Comparison of ENCODE assay signal across 23 cellular contexts in the genomic region with DNA sequence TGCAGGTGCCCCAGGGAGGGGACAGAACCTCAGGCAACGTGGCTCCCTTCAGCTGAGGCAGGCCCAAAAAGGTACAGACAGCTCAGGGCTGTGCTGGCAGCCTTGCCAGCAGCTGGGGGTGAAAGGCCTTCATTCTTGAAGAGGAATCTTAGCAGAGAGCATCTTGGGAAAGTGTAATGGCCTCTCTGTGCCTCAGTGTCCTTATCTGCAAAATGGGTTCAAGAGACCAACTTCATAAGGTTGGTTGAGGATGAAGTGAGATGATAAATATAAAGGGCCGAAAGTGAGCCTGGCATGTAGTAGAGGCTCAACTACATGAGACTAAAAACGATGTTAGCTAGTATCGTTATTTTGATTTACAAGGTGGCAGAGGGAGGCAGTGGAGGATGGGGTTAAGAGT. TPM values are rescaled to one million over a fixed set of nuclear protein-coding genes. Genes with fewer than 3 reads are reported as not detected.
A peak's percentile ranks its signal among the peaks of the same experiment; 100 is the strongest.
DNase-seq lines count a peak whose midpoint lies in the region; ATAC-seq, FAIRE-seq and TF ChIP-seq lines count a peak whose summit lies in the region.
"Had no signal": no experiment of that assay in that cellular context is flagged by ENCODE, and none has a peak within 500 bp of the region (broad histone marks: within the 10 kb centered on the region; RNA-seq: fewer than 3 reads in every experiment).

No MANE protein-coding gene starts in this region.

- no peak for ATAC-seq in HepG2
- ATAC-seq in right lobe of liver, result no peak
- no peak for ATAC-seq in K562
- no peak for ATAC-seq in T-cell (replicated peaks in 1 of 4)
- ATAC-seq: A549; CD8-positive, alpha-beta T cell had no signal

- TF ChIP-seq EP300 in HepG2 (IDR thresholded peaks at IDR 0.05; ENCODE audit: low read depth in 2 of 2, low read length in 2 of 2) (no peak), HepG2 (CRISPR knock-in tag; IDR thresholded peaks at IDR 0.05; ENCODE audit: borderline replicate concordance) (no peak), K562 (IDR thresholded peaks at IDR 0.05; ENCODE audit: low read length) (no peak)

- TF ChIP-seq POLR2A in HepG2 (IDR thresholded peaks at IDR 0.05; ENCODE audit: insufficient read depth in 1 of 2, low read depth in 2 of 2, low read length in 2 of 2) (no peak), right lobe of liver (IDR thresholded peaks at IDR 0.05) (no peak), K562 (conservative IDR thresholded peaks at IDR 0.05) (no peak), prostate gland (IDR thresholded peaks at IDR 0.05) (no peak)

- no peak overlapping the region for H3K4me3 Mint-ChIP-seq in neural crest cell
- no peak overlapping the region for H3K4me3 Mint-ChIP-seq in T-cell
- H3K4me3 Mint-ChIP-seq: CD4-positive, CD25-positive, alpha-beta regulatory T cell; CD8-positive, alpha-beta T cell had no signal

- no peak for DNase-seq in HepG2 (ENCODE audit: low spot score)
- no peak for DNase-seq in right lobe of liver
- DNase-seq in K562 (ENCODE audit: extremely low read depth in 1 of 4, low spot score in 3 of 4), result no peak
- DNase-seq in neural crest cell (ENCODE audit: low read depth, low spot score), result no peak
- no peak for DNase-seq in stimulated activated CD4-positive, alpha-beta T cell treated with anti-CD3 and anti-CD28 coated beads, Interleukin-2, amount 100 ng/mL, for 48 hours
- DNase-seq in prostate gland (ENCODE audit: low spot score), result no peak
- no peak for DNase-seq in T-cell
- DNase-seq: 8988T; ACHN; AML-193; BE2C; Caco-2; CD4-positive, CD25-positive, alpha-beta regulatory T cell; CD8-positive, alpha-beta T cell; DMS153; DND-41; GOT3; H7; HCEC 1CT had no signal

- no peaks in the 10 kb centered on the region for H3K9me1 ChIP-seq in K562 (ENCODE audit: control insufficient read depth, insufficient read depth, low read length)

- H4K20me1 ChIP-seq in HepG2 (ENCODE audit: insufficient read depth, low read length) (no peaks in the 10 kb centered on the region), K562 (replicated peaks; ENCODE audit: control insufficient read depth, insufficient read depth, low read length) (peaks cover 2% of the 10 kb centered on the region; the same call in 1 of the 2 replicates)

- no peaks in the 10 kb centered on the region for H3K27me3 ChIP-seq in HepG2 (ENCODE audit: control insufficient read depth in 1 of 2, insufficient read depth in 2 of 2, low read length in 2 of 2)
- no peaks in the 10 kb centered on the region for H3K27me3 ChIP-seq in right lobe of liver
- H3K27me3 ChIP-seq in K562 (ENCODE audit: control insufficient read depth in 2 of 2, insufficient read depth in 2 of 2, low read length in 2 of 2), result peaks cover 24 to 54% of the 10 kb centered on the region in 2 experiments
- H3K27me3 ChIP-seq in prostate gland (replicated peaks; ENCODE audit: insufficient read depth), result no peaks in the 10 kb centered on the region
- H3K27me3 ChIP-seq: BE2C had no signal

- H3K27me3 Mint-ChIP-seq in neural crest cell (ENCODE audit: low read depth) (peaks cover 7% of the 10 kb centered on the region), T-cell (no peaks in the 10 kb centered on the region)
- H3K27me3 Mint-ChIP-seq: CD4-positive, CD25-positive, alpha-beta regulatory T cell had no signal

- H3K79me2 ChIP-seq in HepG2 (ENCODE audit: insufficient read depth, low read length), result no peaks in the 10 kb centered on the region
- H3K79me2 ChIP-seq in K562 (ENCODE audit: control insufficient read depth, insufficient read depth, low read length), result no peaks in the 10 kb centered on the region

- intact Hi-C loops in HepG2 (cut with micrococcal nuclease; ENCODE audit: unreplicated experiment), result no loop called here
- intact Hi-C loops in right lobe of liver (cut with DNase I), result no loop called here
- intact Hi-C loops in K562 (cut with micrococcal nuclease), result no loop called here
- intact Hi-C loops in prostate gland (cut with DNase I), result no loop called here

- H3K36me3 Mint-ChIP-seq in neural crest cell (ENCODE audit: low read depth) (no peaks in the 10 kb centered on the region), T-cell (peaks cover 60% of the 10 kb centered on the region)

- H3K27ac Mint-ChIP-seq in neural crest cell (ENCODE audit: unreplicated experiment), result peak overlapping the region; percentile 45
- no peak overlapping the region for H3K27ac Mint-ChIP-seq in T-cell
- H3K27ac Mint-ChIP-seq: CD4-positive, CD25-positive, alpha-beta regulatory T cell; CD8-positive, alpha-beta T cell had no signal

- no TSS peak for BruUV-seq in HepG2 (replicated peaks; lab: Mats Ljungman, UMichigan)
- BruUV-seq in K562 (replicated peaks; lab: Mats Ljungman, UMichigan), result no TSS peak

- in situ Hi-C loops in HepG2 (cut with HindIII; ENCODE audit: extremely low pct_ligation_motif_present, low pct_unique_long_range_greater_than_20kb), result no loop called here
- in situ Hi-C loops in K562 (cut with MboI), result no loop called here

- H3K27ac ChIP-seq in HepG2 (ENCODE audit: extremely low read length, insufficient read depth, low read length) (no peak overlapping the region), right lobe of liver (no peak overlapping the region), K562 (ENCODE audit: extremely low read depth, low read depth, low read length) (no peak overlapping the region), prostate gland (peak overlapping the region in 1 of 2 donors; percentile 16)
- H3K27ac ChIP-seq: A549, C4-2B had no signal

- CTCF ChIA-PET in HepG2 (lab: Yijun Ruan, JAX; ENCODE audit: low intra/inter-chr PET ratio, low total read pairs), result no interaction called here
- CTCF ChIA-PET in K562 (lab: Yijun Ruan, JAX; ENCODE audit: low intra/inter-chr PET ratio), result no interaction called here
- CTCF ChIA-PET in T-cell (lab: Charles Lee), result no interaction called here

- no peak for TF ChIP-seq CTCF in HepG2 (CRISPR knock-in tag; IDR thresholded peaks at IDR 0.05)
- TF ChIP-seq CTCF in right lobe of liver (IDR thresholded peaks at IDR 0.05), result no peak
- no peak for TF ChIP-seq CTCF in K562 (IDR thresholded peaks at IDR 0.05 in 2 of 3, conservative IDR thresholded peaks at IDR 0.05 in 1 of 3; ENCODE audit: insufficient read depth in 2 of 3, low read depth in 1 of 3, low read length in 3 of 3)
- no peak for TF ChIP-seq CTCF in neural crest cell (conservative IDR thresholded peaks at IDR 0.05)
- TF ChIP-seq CTCF in prostate gland (IDR thresholded peaks at IDR 0.05), result no peak

- H3K4me1 Mint-ChIP-seq in neural crest cell (peaks cover 12% of the 10 kb centered on the region), T-cell (no peaks in the 10 kb centered on the region)
- H3K4me1 Mint-ChIP-seq: CD4-positive, CD25-positive, alpha-beta regulatory T cell had no signal

- H3K4me2 ChIP-seq in HepG2 (ENCODE audit: low read depth, low read length) (no peak overlapping the region), K562 (ENCODE audit: insufficient read depth, low read length) (no peak overlapping the region)
- H3K4me2 ChIP-seq: A549 had no signal

- H3K4me3 ChIP-seq in HepG2 (replicated peaks in 1 of 3; ENCODE audit: insufficient read depth in 1 of 3, low read depth in 2 of 3, low read length in 3 of 3), result no peak overlapping the region
- no peak overlapping the region for H3K4me3 ChIP-seq in right lobe of liver
- H3K4me3 ChIP-seq in K562, result no peak overlapping the region
- H3K4me3 ChIP-seq in prostate gland, result no peak overlapping the region
- H3K4me3 ChIP-seq: A549 had no signal

- 76% methylated on average over 4 of the region's 4 CpGs for WGBS in HepG2 (ENCODE audit: low lambda C conversion rate)
- 89% methylated on average over 4 of the region's 4 CpGs for WGBS in right lobe of liver (ENCODE audit: insufficient coverage, low coverage, low lambda C conversion rate, missing lambda C conversion rate)
- WGBS in K562 (ENCODE audit: insufficient coverage, low coverage, missing lambda C conversion rate), result 7% methylated on average over 4 of the region's 4 CpGs
- WGBS in prostate gland, result 67% methylated on average over 4 of the region's 4 CpGs

- no peak overlapping the region for H3K9ac ChIP-seq in HepG2 (ENCODE audit: insufficient read depth, low read depth, low read length)
- no peak overlapping the region for H3K9ac ChIP-seq in K562 (ENCODE audit: insufficient read depth in 1 of 2, low read depth in 2 of 2, low read length in 2 of 2)

- H2AFZ ChIP-seq in HepG2 (ENCODE audit: low read length) (no peak overlapping the region), K562 (ENCODE audit: low read depth, low read length) (no peak overlapping the region)

- H3K4me1 ChIP-seq in HepG2 (ENCODE audit: insufficient read depth, low read length), result no peaks in the 10 kb centered on the region
- H3K4me1 ChIP-seq in right lobe of liver, result no peaks in the 10 kb centered on the region
- H3K4me1 ChIP-seq in K562 (replicated peaks in 1 of 2; ENCODE audit: control insufficient read depth in 2 of 2, insufficient read depth in 2 of 2, low read length in 2 of 2), result 0 out of 5 replicates have a peak, but pooled peaks cover 0 to 2% of the 10 kb centered on the region in 2 experiments
- H3K4me1 ChIP-seq in prostate gland (replicated peaks), result peaks cover 15% of the 10 kb centered on the region
- H3K4me1 ChIP-seq: A549, BE2C, Caco-2 had no signal

- no peaks in the 10 kb centered on the region for H3K9me3 Mint-ChIP-seq in neural crest cell
- no peaks in the 10 kb centered on the region for H3K9me3 Mint-ChIP-seq in T-cell
- H3K9me3 Mint-ChIP-seq: CD4-positive, CD25-positive, alpha-beta regulatory T cell; CD8-positive, alpha-beta T cell had no signal

- no peak for TF ChIP-seq RAD21 in HepG2 (CRISPR knock-in tag; IDR thresholded peaks at IDR 0.05)
- TF ChIP-seq RAD21 in K562 (CRISPR knock-in tag; conservative IDR thresholded peaks at IDR 0.05 in 1 of 2, IDR thresholded peaks at IDR 0.05 in 1 of 2), result no peak

- H3K36me3 ChIP-seq in HepG2 (replicated peaks in 1 of 2; ENCODE audit: control insufficient read depth in 1 of 2, insufficient read depth in 2 of 2, low read length in 2 of 2) (no peaks in the 10 kb centered on the region), right lobe of liver (peaks cover 0 to 5% (median 0%) of the 10 kb centered on the region in 4 donors), K562 (ENCODE audit: control insufficient read depth, insufficient read depth, low read length) (no peaks in the 10 kb centered on the region), prostate gland (no peaks in the 10 kb centered on the region)
- H3K36me3 ChIP-seq: BE2C had no signal

- H3K9me3 ChIP-seq in HepG2 (ENCODE audit: low read length) (no peaks in the 10 kb centered on the region), right lobe of liver (no peaks in the 10 kb centered on the region), K562 (replicated peaks; ENCODE audit: control insufficient read depth, insufficient read depth, low read depth, low read length) (no peaks in the 10 kb centered on the region), prostate gland (no peaks in the 10 kb centered on the region)
- H3K9me3 ChIP-seq: A549, BE2C, Caco-2 had no signal

- POLR2A ChIA-PET in HepG2 (lab: Yijun Ruan, JAX), result no interaction called here
- POLR2A ChIA-PET in K562 (lab: Yijun Ruan, JAX), result interaction anchor here (1.8 kb wide), 1 partner anchor 69 kb away, joined by 5 read pairs; no protein-coding TSS in a partner anchor
- POLR2A ChIA-PET in T-cell (lab: Charles Lee), result no interaction called here

- FAIRE-seq in HepG2 (lab: Jason Lieb, UNC), result no peak
- FAIRE-seq in K562 (lab: Jason Lieb, UNC), result no peak
- FAIRE-seq: A549, G401.6, GM12892 had no signal

RNA-seq across cellular contexts. Expression of gene TMCO4, which starts 26.2 kb away (rescaled TPM):
- total RNA-seq in HepG2 (2016; rRNA removed; fragmentation: Illumina TruSeq; extraction: Trizol), result 3.9 and 4.1 TPM in 2 replicates
- total RNA-seq in HepG2 (2016; cell fraction: cytosol; rRNA removed; fragmentation: Illumina TruSeq; extraction: Trizol; ENCODE audit: low read depth), result 2.2 and 2.4 TPM in 2 replicates
- 4.4 and 6.1 TPM in 2 replicates for total RNA-seq in HepG2 (2016; cell fraction: insoluble cytoplasmic fraction; rRNA removed; fragmentation: Illumina TruSeq; extraction: Trizol)
- 3.6 and 4.0 TPM in 2 replicates for total RNA-seq in HepG2 (2016; cell fraction: membrane; rRNA removed; fragmentation: Illumina TruSeq; extraction: Trizol)
- total RNA-seq in HepG2 (2016; cell fraction: nucleus; rRNA removed; fragmentation: Illumina TruSeq; extraction: Trizol), result 5.2 and 5.6 TPM in 2 replicates
- polyA plus RNA-seq in HepG2 (2011; rRNA removed), result 2.1 and 3.3 TPM in 2 replicates
- polyA plus RNA-seq in HepG2 (2011; cell fraction: cytosol; rRNA removed), result 2.3 and 3.3 TPM in 2 replicates
- 4.8 and 6.1 TPM in 2 replicates for polyA plus RNA-seq in HepG2 (2011; cell fraction: nucleus; rRNA removed)
- 1.3 and 1.9 TPM in 2 replicates for polyA plus RNA-seq in HepG2 (2012)
- 2.0 and 2.4 TPM in 2 replicates for polyA plus RNA-seq in HepG2 (2016; cell fraction: cytosol; fragmentation: Illumina TruSeq; extraction: Trizol; ENCODE audit: low read depth)
- 2.8 and 3.9 TPM in 2 replicates for polyA plus RNA-seq in HepG2 (2016; cell fraction: insoluble cytoplasmic fraction; fragmentation: Illumina TruSeq; extraction: Trizol; ENCODE audit: low read depth)
- 3.1 and 3.5 TPM in 2 replicates for polyA plus RNA-seq in HepG2 (2016; cell fraction: membrane; fragmentation: Illumina TruSeq; extraction: Trizol; ENCODE audit: low read depth)
- 5.0 and 6.3 TPM in 2 replicates for polyA plus RNA-seq in HepG2 (2016; cell fraction: nucleus; fragmentation: Illumina TruSeq; extraction: Trizol; ENCODE audit: insufficient read depth, low read depth)
- 5.4 and 25.9 TPM in 2 replicates for polyA minus RNA-seq in HepG2 (2011; rRNA and poly(A)+ RNA removed; ENCODE audit: low replicate concordance)
- polyA minus RNA-seq in HepG2 (2011; cell fraction: cytosol; rRNA and poly(A)+ RNA removed), result 2.5 and 2.6 TPM in 2 replicates
- polyA minus RNA-seq in HepG2 (2011; cell fraction: nucleus; rRNA and poly(A)+ RNA removed), result 1.5 and 3.6 TPM in 2 replicates
- total RNA-seq in right lobe of liver, result 10 to 100 TPM in 3 of 6 experiments, 1 to 10 TPM in 3; 6.4 to 13.5 (median 9.8) TPM
- total RNA-seq in K562 (2011; cell fraction: chromatin; rRNA removed; ENCODE audit: low replicate concordance), result 0.67 and 1.3 TPM in 2 replicates
- 0.66 and 1.2 TPM in 2 replicates for total RNA-seq in K562 (2011; cell fraction: nucleolus; rRNA removed)
- 0.59 TPM in 1 of 2 replicates, not detected in the other for total RNA-seq in K562 (2011; cell fraction: nucleoplasm; rRNA removed)
- 2.1 and 3.3 TPM in 2 replicates for total RNA-seq in K562 (2014; rRNA removed)
- 0.91 and 1.4 TPM in 2 replicates for total RNA-seq in K562 (2014; rRNA removed; fragmentation: Illumina TruSeq; extraction: Trizol)
- 1.6 and 2.0 TPM in 2 replicates for total RNA-seq in K562 (2015; rRNA removed; fragmentation: Illumina TruSeq; extraction: Trizol)
- total RNA-seq in K562 (2021), result 1.2 and 2.1 TPM in 2 replicates
- 0.27 and 0.57 TPM in 2 replicates for polyA plus RNA-seq in K562 (2011; rRNA removed)
- 0.13 and 0.94 TPM in 2 replicates for polyA plus RNA-seq in K562 (2011; cell fraction: cytosol; rRNA removed)
- polyA plus RNA-seq in K562 (2011; cell fraction: nucleus; rRNA removed), result 0.45 and 1.5 TPM in 2 replicates
- 1.3 and 3.3 TPM in 2 replicates for polyA plus RNA-seq in K562 (2012)
- 1.4 and 1.7 TPM in 2 replicates for polyA plus RNA-seq in K562 (2014; fragmentation: Illumina TruSeq; extraction: Trizol)
- under 1 TPM; 0.06 to 0.21 TPM for polyA plus RNA-seq in K562 (2014; fragmentation: Nextera tagmentation; extraction: Ambion mirVana)
- 1.9 and 3.2 TPM in 2 replicates for polyA plus RNA-seq in K562 (2014; rRNA removed)
- polyA minus RNA-seq in K562 (2011; rRNA and poly(A)+ RNA removed), result 0.07 and 0.15 TPM in 2 replicates
- not detected in 2 replicates for polyA minus RNA-seq in K562 (2011; cell fraction: cytosol; rRNA and poly(A)+ RNA removed)
- polyA minus RNA-seq in K562 (2011; cell fraction: nucleus; rRNA and poly(A)+ RNA removed), result 0.54 and 0.56 TPM in 2 replicates
- total RNA-seq in neural crest cell, result 0.75 and 1.0 TPM in 2 replicates
- total RNA-seq in prostate gland, result 10 to 100 TPM; 60.5 to 89.9 TPM
- 10 to 100 TPM; 17.2 to 29.2 (median 22.3) TPM for total RNA-seq in T-cell

RNA-seq across cellular contexts. Expression of gene RNF186, which starts 41.6 kb away (rescaled TPM):
- total RNA-seq in HepG2 (2016; rRNA removed; fragmentation: Illumina TruSeq; extraction: Trizol), result 0.20 TPM in 1 of 2 replicates, not detected in the other
- total RNA-seq in HepG2 (2016; cell fraction: cytosol; rRNA removed; fragmentation: Illumina TruSeq; extraction: Trizol; ENCODE audit: low read depth), result 0.26 TPM in 1 of 2 replicates, not detected in the other
- 0.09 TPM in 1 of 2 replicates, not detected in the other for total RNA-seq in HepG2 (2016; cell fraction: insoluble cytoplasmic fraction; rRNA removed; fragmentation: Illumina TruSeq; extraction: Trizol)
- total RNA-seq in HepG2 (2016; cell fraction: membrane; rRNA removed; fragmentation: Illumina TruSeq; extraction: Trizol), result 0.12 TPM in 1 of 2 replicates, not detected in the other
- total RNA-seq in HepG2 (2016; cell fraction: nucleus; rRNA removed; fragmentation: Illumina TruSeq; extraction: Trizol), result not detected in 2 replicates
- polyA plus RNA-seq in HepG2 (2011; rRNA removed), result 0.07 and 0.10 TPM in 2 replicates
- 0.11 and 0.12 TPM in 2 replicates for polyA plus RNA-seq in HepG2 (2011; cell fraction: cytosol; rRNA removed)
- polyA plus RNA-seq in HepG2 (2011; cell fraction: nucleus; rRNA removed), result 0.28 TPM in 1 of 2 replicates, not detected in the other
- polyA plus RNA-seq in HepG2 (2012), result 0.34 and 0.55 TPM in 2 replicates
- polyA plus RNA-seq in HepG2 (2016; cell fraction: cytosol; fragmentation: Illumina TruSeq; extraction: Trizol; ENCODE audit: low read depth), result 0.10 TPM in 1 of 2 replicates, not detected in the other
- not detected in 2 replicates for polyA plus RNA-seq in HepG2 (2016; cell fraction: insoluble cytoplasmic fraction; fragmentation: Illumina TruSeq; extraction: Trizol; ENCODE audit: low read depth)
- polyA plus RNA-seq in HepG2 (2016; cell fraction: membrane; fragmentation: Illumina TruSeq; extraction: Trizol; ENCODE audit: low read depth), result not detected in 2 replicates
- polyA plus RNA-seq in HepG2 (2016; cell fraction: nucleus; fragmentation: Illumina TruSeq; extraction: Trizol; ENCODE audit: insufficient read depth, low read depth), result not detected in 2 replicates
- 0.12 TPM in 1 of 2 replicates, not detected in the other for polyA minus RNA-seq in HepG2 (2011; rRNA and poly(A)+ RNA removed; ENCODE audit: low replicate concordance)
- polyA minus RNA-seq in HepG2 (2011; cell fraction: cytosol; rRNA and poly(A)+ RNA removed), result not detected in 2 replicates
- not detected in 2 replicates for polyA minus RNA-seq in HepG2 (2011; cell fraction: nucleus; rRNA and poly(A)+ RNA removed)
- 1 to 10 TPM in 1 of 6 experiments, under 1 TPM in 3, not detected in 2; 0.30 to 2.9 (median 0.53) TPM for total RNA-seq in right lobe of liver
- not detected in 2 replicates for total RNA-seq in K562 (2011; cell fraction: chromatin; rRNA removed; ENCODE audit: low replicate concordance)
- total RNA-seq in K562 (2011; cell fraction: nucleolus; rRNA removed), result not detected in 2 replicates
- total RNA-seq in K562 (2011; cell fraction: nucleoplasm; rRNA removed), result not detected in 2 replicates
- total RNA-seq in K562 (2014; rRNA removed), result not detected in 2 replicates
- total RNA-seq in K562 (2014; rRNA removed; fragmentation: Illumina TruSeq; extraction: Trizol), result not detected in 2 replicates
- total RNA-seq in K562 (2015; rRNA removed; fragmentation: Illumina TruSeq; extraction: Trizol), result not detected in 2 replicates
- not detected in 2 replicates for total RNA-seq in K562 (2021)
- not detected in 2 replicates for polyA plus RNA-seq in K562 (2011; rRNA removed)
- not detected in 2 replicates for polyA plus RNA-seq in K562 (2011; cell fraction: cytosol; rRNA removed)
- polyA plus RNA-seq in K562 (2011; cell fraction: nucleus; rRNA removed), result not detected in 2 replicates
- not detected in 2 replicates for polyA plus RNA-seq in K562 (2012)
- not detected in 2 replicates for polyA plus RNA-seq in K562 (2014; fragmentation: Illumina TruSeq; extraction: Trizol)
- not detected for polyA plus RNA-seq in K562 (2014; fragmentation: Nextera tagmentation; extraction: Ambion mirVana)
- polyA plus RNA-seq in K562 (2014; rRNA removed), result not detected in 2 replicates
- not detected in 2 replicates for polyA minus RNA-seq in K562 (2011; rRNA and poly(A)+ RNA removed)
- polyA minus RNA-seq in K562 (2011; cell fraction: cytosol; rRNA and poly(A)+ RNA removed), result not detected in 2 replicates
- not detected in 2 replicates for polyA minus RNA-seq in K562 (2011; cell fraction: nucleus; rRNA and poly(A)+ RNA removed)
- not detected in 2 replicates for total RNA-seq in neural crest cell
- not detected for total RNA-seq in prostate gland
- not detected for total RNA-seq in T-cell
- total RNA-seq: Caco-2; CD4-positive, CD25-positive, alpha-beta regulatory T cell; CD8-positive, alpha-beta T cell; H7 had no signal
- polyA plus RNA-seq: A549; CD4-positive, CD25-positive, alpha-beta regulatory T cell had no signal

Comparison
In these comparisons a context has a peak if more than half of its experiments do, and no peak if none do; other contexts are left out.
1. Of the 241 proteins assayed by ChIP-seq in both HepG2 and K562: peak only in HepG2: none; only in K562: CHD4; in both: none; in neither: 239; mixed calls (peak in some experiments, not most) for 1.